10 cellular contexts compared by ENCODE assay signal in genomic region chr13:74289861-74290260, GRCh38.
DNase-seq lines count a peak whose midpoint lies in the region; ATAC-seq and TF ChIP-seq lines count a peak whose summit lies in the region.
"Had no signal": no experiment of that assay in that cellular context is flagged by ENCODE, and none has a peak within 500 bp of the region (broad histone marks: within the 10 kb centered on the region; RNA-seq: fewer than 3 reads in every experiment).

No MANE protein-coding gene starts in this region.

- no peaks in the 10 kb centered on the region for H3K27me3 ChIP-seq in uterus
- H3K27me3 ChIP-seq: brain microvascular endothelial cell had no signal

- no peaks in the 10 kb centered on the region for H3K36me3 ChIP-seq in uterus
- H3K36me3 ChIP-seq: brain microvascular endothelial cell had no signal

- no peaks in the 10 kb centered on the region for H3K36me3 Mint-ChIP-seq in natural killer cell
- no peaks in the 10 kb centered on the region for H3K36me3 Mint-ChIP-seq in natural killer cell treated with Interleukin-12 subunit alpha and Interleukin-12 subunit beta and Interleukin-15 and Interleukin-18, amount 100 ng/mL, for 72 hours
- H3K36me3 Mint-ChIP-seq in activated CD8-positive, alpha-beta T cell treated with anti-CD3 and anti-CD28 coated beads, Interleukin-2, amount 10 ng/mL, durations not matched to agents 7 days and 5 days (ENCODE audit: low read depth), result no peaks in the 10 kb centered on the region

- no peak overlapping the region for H3K4me3 ChIP-seq in uterus

- peaks cover 50 to 55% of the 10 kb centered on the region in 2 donors for H3K4me1 Mint-ChIP-seq in natural killer cell
- peaks cover 20 to 28% of the 10 kb centered on the region in 2 donors for H3K4me1 Mint-ChIP-seq in natural killer cell treated with Interleukin-12 subunit alpha and Interleukin-12 subunit beta and Interleukin-15 and Interleukin-18, amount 100 ng/mL, for 72 hours (ENCODE audit: low read depth in 2 of 2)
- peaks cover 43% of the 10 kb centered on the region for H3K4me1 Mint-ChIP-seq in activated CD8-positive, alpha-beta T cell treated with anti-CD3 and anti-CD28 coated beads, Interleukin-2, amount 10 ng/mL, durations not matched to agents 7 days and 5 days (ENCODE audit: low read depth)

- no peaks in the 10 kb centered on the region for H3K9me3 Mint-ChIP-seq in natural killer cell
- H3K9me3 Mint-ChIP-seq in natural killer cell treated with Interleukin-12 subunit alpha and Interleukin-12 subunit beta and Interleukin-15 and Interleukin-18, amount 100 ng/mL, for 72 hours, result no peaks in the 10 kb centered on the region
- no peaks in the 10 kb centered on the region for H3K9me3 Mint-ChIP-seq in activated CD8-positive, alpha-beta T cell treated with anti-CD3 and anti-CD28 coated beads, Interleukin-2, amount 10 ng/mL, durations not matched to agents 7 days and 5 days (ENCODE audit: insufficient read depth)

- DNase-seq in natural killer cell (no peak), left kidney (ENCODE audit: low read depth, low spot score) (peak; percentile 39), uterus (no peak)
- no peak for DNase-seq in natural killer cell treated with Interleukin-12 subunit alpha and Interleukin-12 subunit beta and Interleukin-15 and Interleukin-18, amount 100 ng/mL, for 72 hours (ENCODE audit: low spot score)
- no peak for DNase-seq in activated CD8-positive, alpha-beta T cell treated with anti-CD3 and anti-CD28 coated beads, Interleukin-2, amount 10 ng/mL, durations not matched to agents 7 days and 5 days

- no peaks in the 10 kb centered on the region for H3K27me3 Mint-ChIP-seq in natural killer cell (ENCODE audit: low read depth in 2 of 2)
- H3K27me3 Mint-ChIP-seq in natural killer cell treated with Interleukin-12 subunit alpha and Interleukin-12 subunit beta and Interleukin-15 and Interleukin-18, amount 100 ng/mL, for 72 hours, result peaks cover 0 to 2% of the 10 kb centered on the region in 2 donors
- no peaks in the 10 kb centered on the region for H3K27me3 Mint-ChIP-seq in activated CD8-positive, alpha-beta T cell treated with anti-CD3 and anti-CD28 coated beads, Interleukin-2, amount 10 ng/mL, durations not matched to agents 7 days and 5 days (ENCODE audit: low read depth)

- CTCF ChIA-PET in activated CD8-positive, alpha-beta T cell treated with anti-CD3 and anti-CD28 coated beads, Interleukin-2, amount 10 ng/mL, durations not matched to agents 7 days and 5 days (lab: Charles Lee), result interaction anchor here (0.9 to 7.8 kb wide), 6 partner anchors 8 to 930 kb away, joined by 3 to 134 read pairs (median 6); partner anchors contain the start of gene KLF12

- no peaks in the 10 kb centered on the region for H3K4me1 ChIP-seq in uterus

- peak overlapping the region; percentile 4 to 13 for H3K27ac ChIP-seq in uterus
- H3K27ac ChIP-seq: brain microvascular endothelial cell had no signal

- peak overlapping the region; percentile 57 for H3K4me3 Mint-ChIP-seq in natural killer cell
- no peak overlapping the region for H3K4me3 Mint-ChIP-seq in natural killer cell treated with Interleukin-12 subunit alpha and Interleukin-12 subunit beta and Interleukin-15 and Interleukin-18, amount 100 ng/mL, for 72 hours
- peak overlapping the region; percentile 16 for H3K4me3 Mint-ChIP-seq in activated CD8-positive, alpha-beta T cell treated with anti-CD3 and anti-CD28 coated beads, Interleukin-2, amount 10 ng/mL, durations not matched to agents 7 days and 5 days

- ATAC-seq in natural killer cell (no peak), HG02852 (IDR thresholded peaks at IDR 0.05; ENCODE audit: unreplicated experiment) (no peak), HG02623 (IDR thresholded peaks at IDR 0.05; ENCODE audit: unreplicated experiment) (no peak), HG03432 (IDR thresholded peaks at IDR 0.05; ENCODE audit: unreplicated experiment) (no peak)
- ATAC-seq in natural killer cell treated with Interleukin-12 subunit alpha and Interleukin-12 subunit beta and Interleukin-15 and Interleukin-18, amount 100 ng/mL, for 72 hours, result no peak
- no peak for ATAC-seq in activated CD8-positive, alpha-beta T cell treated with anti-CD3 and anti-CD28 coated beads, Interleukin-2, amount 10 ng/mL, durations not matched to agents 7 days and 5 days

- intact Hi-C loops in natural killer cell (cut with micrococcal nuclease), result loop anchor here (2.0 to 5.0 kb wide), 3 partner anchors 263 to 535 kb away; no protein-coding TSS in a partner anchor
- intact Hi-C loops in uterus (cut with DNase I; ENCODE audit: low total_unique reads), result no loop called here

- POLR2A ChIA-PET in activated CD8-positive, alpha-beta T cell treated with anti-CD3 and anti-CD28 coated beads, Interleukin-2, amount 10 ng/mL, durations not matched to agents 7 days and 5 days (lab: Charles Lee), result interaction anchor here (0.7 to 7.6 kb wide), 2 partner anchors 156 to 230 kb away, joined by 3 to 73 read pairs; partner anchors contain the start of gene KLF12

- no peak for TF ChIP-seq CTCF in natural killer cell (IDR thresholded peaks at IDR 0.05)
- TF ChIP-seq CTCF in uterus (IDR thresholded peaks at IDR 0.05), result no peak

- no peak for TF ChIP-seq POLR2A in uterus (IDR thresholded peaks at IDR 0.05)

- no peaks in the 10 kb centered on the region for H3K9me3 ChIP-seq in uterus

- H3K27ac Mint-ChIP-seq in natural killer cell, result peak overlapping the region; percentile 70 to 93
- no peak overlapping the region for H3K27ac Mint-ChIP-seq in natural killer cell treated with Interleukin-12 subunit alpha and Interleukin-12 subunit beta and Interleukin-15 and Interleukin-18, amount 100 ng/mL, for 72 hours
- peak overlapping the region; percentile 31 for H3K27ac Mint-ChIP-seq in activated CD8-positive, alpha-beta T cell treated with anti-CD3 and anti-CD28 coated beads, Interleukin-2, amount 10 ng/mL, durations not matched to agents 7 days and 5 days
- H3K27ac Mint-ChIP-seq: progenitor cell of endocrine pancreas had no signal

Comparison
In these comparisons a context has a peak if more than half of its experiments do, and no peak if none do; other contexts are left out.
1. H3K27ac Mint-ChIP-seq: peak in natural killer cell (2 of 2) and activated CD8-positive, alpha-beta T cell treated with anti-CD3 and anti-CD28 coated beads, Interleukin-2, amount 10 ng/mL, durations not matched to agents 7 days and 5 days (single experiment); none in natural killer cell treated with Interleukin-12 subunit alpha and Interleukin-12 subunit beta and Interleukin-15 and Interleukin-18, amount 100 ng/mL, for 72 hours (0 of 2).